Comparison of ENCODE assay signal across 1 cellular context in genomic region chr1:234875328-234875952, GRCh38.
TF ChIP-seq lines count a peak whose summit lies in the region.

No MANE protein-coding gene starts in this region.

TF ChIP-seq in HepG2, 621 proteins besides CTCF, POLR2A, EP300 and RAD21 (continued from another document):
- TF ChIP-seq, protein P1, sequence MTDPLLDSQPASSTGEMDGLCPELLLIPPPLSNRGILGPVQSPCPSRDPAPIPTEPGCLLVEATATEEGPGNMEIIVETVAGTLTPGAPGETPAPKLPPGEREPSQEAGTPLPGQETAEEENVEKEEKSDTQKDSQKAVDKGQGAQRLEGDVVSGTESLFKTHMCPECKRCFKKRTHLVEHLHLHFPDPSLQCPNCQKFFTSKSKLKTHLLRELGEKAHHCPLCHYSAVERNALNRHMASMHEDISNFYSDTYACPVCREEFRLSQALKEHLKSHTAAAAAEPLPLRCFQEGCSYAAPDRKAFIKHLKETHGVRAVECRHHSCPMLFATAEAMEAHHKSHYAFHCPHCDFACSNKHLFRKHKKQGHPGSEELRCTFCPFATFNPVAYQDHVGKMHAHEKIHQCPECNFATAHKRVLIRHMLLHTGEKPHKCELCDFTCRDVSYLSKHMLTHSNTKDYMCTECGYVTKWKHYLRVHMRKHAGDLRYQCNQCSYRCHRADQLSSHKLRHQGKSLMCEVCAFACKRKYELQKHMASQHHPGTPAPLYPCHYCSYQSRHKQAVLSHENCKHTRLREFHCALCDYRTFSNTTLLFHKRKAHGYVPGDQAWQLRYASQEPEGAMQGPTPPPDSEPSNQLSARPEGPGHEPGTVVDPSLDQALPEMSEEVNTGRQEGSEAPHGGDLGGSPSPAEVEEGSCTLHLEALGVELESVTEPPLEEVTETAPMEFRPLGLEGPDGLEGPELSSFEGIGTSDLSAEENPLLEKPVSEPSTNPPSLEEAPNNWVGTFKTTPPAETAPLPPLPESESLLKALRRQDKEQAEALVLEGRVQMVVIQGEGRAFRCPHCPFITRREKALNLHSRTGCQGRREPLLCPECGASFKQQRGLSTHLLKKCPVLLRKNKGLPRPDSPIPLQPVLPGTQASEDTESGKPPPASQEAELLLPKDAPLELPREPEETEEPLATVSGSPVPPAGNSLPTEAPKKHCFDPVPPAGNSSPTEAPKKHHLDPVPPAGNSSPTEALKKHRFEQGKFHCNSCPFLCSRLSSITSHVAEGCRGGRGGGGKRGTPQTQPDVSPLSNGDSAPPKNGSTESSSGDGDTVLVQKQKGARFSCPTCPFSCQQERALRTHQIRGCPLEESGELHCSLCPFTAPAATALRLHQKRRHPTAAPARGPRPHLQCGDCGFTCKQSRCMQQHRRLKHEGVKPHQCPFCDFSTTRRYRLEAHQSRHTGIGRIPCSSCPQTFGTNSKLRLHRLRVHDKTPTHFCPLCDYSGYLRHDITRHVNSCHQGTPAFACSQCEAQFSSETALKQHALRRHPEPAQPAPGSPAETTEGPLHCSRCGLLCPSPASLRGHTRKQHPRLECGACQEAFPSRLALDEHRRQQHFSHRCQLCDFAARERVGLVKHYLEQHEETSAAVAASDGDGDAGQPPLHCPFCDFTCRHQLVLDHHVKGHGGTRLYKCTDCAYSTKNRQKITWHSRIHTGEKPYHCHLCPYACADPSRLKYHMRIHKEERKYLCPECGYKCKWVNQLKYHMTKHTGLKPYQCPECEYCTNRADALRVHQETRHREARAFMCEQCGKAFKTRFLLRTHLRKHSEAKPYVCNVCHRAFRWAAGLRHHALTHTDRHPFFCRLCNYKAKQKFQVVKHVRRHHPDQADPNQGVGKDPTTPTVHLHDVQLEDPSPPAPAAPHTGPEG (CRISPR knock-in tag; IDR thresholded peaks at IDR 0.05) = no peak
- TF ChIP-seq NAIF1 (CRISPR knock-in tag; IDR thresholded peaks at IDR 0.05; ENCODE audit: borderline replicate concordance) (no peak), MAFG (CRISPR knock-in tag; IDR thresholded peaks at IDR 0.05) (no peak), ZNF3 (CRISPR knock-in tag; IDR thresholded peaks at IDR 0.05) (no peak; the same call in 1 of the 2 replicates), ZFP82 (CRISPR knock-in tag; IDR thresholded peaks at IDR 0.05; ENCODE audit: borderline replicate concordance) (no peak), FOXA3 (CRISPR knock-in tag; IDR thresholded peaks at IDR 0.05) (peak; percentile 89), ZNF33A (CRISPR knock-in tag; IDR thresholded peaks at IDR 0.05; ENCODE audit: borderline replicate concordance) (no peak), TCF12 (IDR thresholded peaks at IDR 0.05) (no peak), TCF12 (CRISPR knock-in tag; IDR thresholded peaks at IDR 0.05) (peak; percentile 82), ZNF577 (CRISPR knock-in tag; IDR thresholded peaks at IDR 0.05; ENCODE audit: borderline replicate concordance, low read depth) (no peak), NFE2L2 (IDR thresholded peaks at IDR 0.05; ENCODE audit: low read length) (no peak), ZBTB3 (CRISPR knock-in tag; IDR thresholded peaks at IDR 0.05; ENCODE audit: borderline replicate concordance, low read depth) (no peak), ZNF136 (CRISPR knock-in tag; IDR thresholded peaks at IDR 0.05; ENCODE audit: low read depth) (no peak), ZSCAN21 (CRISPR knock-in tag; IDR thresholded peaks at IDR 0.05; ENCODE audit: borderline replicate concordance) (no peak; the same call in 1 of the 2 replicates), ZNF660 (CRISPR knock-in tag; IDR thresholded peaks at IDR 0.05; ENCODE audit: borderline replicate concordance, low read depth) (no peak), NCOA2 (CRISPR knock-in tag; IDR thresholded peaks at IDR 0.05) (peak; percentile 89), ZNF253 (CRISPR knock-in tag; IDR thresholded peaks at IDR 0.05; ENCODE audit: borderline replicate concordance) (0 out of 2 replicates have a peak, but pooled peaks have one; percentile 72), MED1 (CRISPR knock-in tag; IDR thresholded peaks at IDR 0.05) (peak; percentile 98), ZNF34 (CRISPR knock-in tag; IDR thresholded peaks at IDR 0.05; ENCODE audit: borderline replicate concordance) (no peak), PHF8 (CRISPR knock-in tag; IDR thresholded peaks at IDR 0.05) (peak; percentile 52), ZNF670 (CRISPR knock-in tag; IDR thresholded peaks at IDR 0.05; ENCODE audit: borderline replicate concordance) (peak; percentile 42; the same call in 1 of the 2 replicates), NFE2L1 (CRISPR knock-in tag; IDR thresholded peaks at IDR 0.05; ENCODE audit: borderline replicate concordance) (no peak), ZNF703 (CRISPR knock-in tag; IDR thresholded peaks at IDR 0.05; ENCODE audit: borderline replicate concordance) (0 out of 2 replicates have a peak, but pooled peaks have one; percentile 22), PCBP1 (IDR thresholded peaks at IDR 0.05; ENCODE audit: borderline replicate concordance, low read depth, low read length) (no peak), ZKSCAN5 (CRISPR knock-in tag; IDR thresholded peaks at IDR 0.05) (no peak), CBFB (CRISPR knock-in tag; IDR thresholded peaks at IDR 0.05) (peak; percentile 64; the same call in 1 of the 2 replicates)
- TF ChIP-seq, protein P2, sequence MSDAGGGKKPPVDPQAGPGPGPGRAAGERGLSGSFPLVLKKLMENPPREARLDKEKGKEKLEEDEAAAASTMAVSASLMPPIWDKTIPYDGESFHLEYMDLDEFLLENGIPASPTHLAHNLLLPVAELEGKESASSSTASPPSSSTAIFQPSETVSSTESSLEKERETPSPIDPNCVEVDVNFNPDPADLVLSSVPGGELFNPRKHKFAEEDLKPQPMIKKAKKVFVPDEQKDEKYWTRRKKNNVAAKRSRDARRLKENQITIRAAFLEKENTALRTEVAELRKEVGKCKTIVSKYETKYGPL (CRISPR knock-in tag; IDR thresholded peaks at IDR 0.05) = peak; percentile 85
- TF ChIP-seq, protein P3, sequence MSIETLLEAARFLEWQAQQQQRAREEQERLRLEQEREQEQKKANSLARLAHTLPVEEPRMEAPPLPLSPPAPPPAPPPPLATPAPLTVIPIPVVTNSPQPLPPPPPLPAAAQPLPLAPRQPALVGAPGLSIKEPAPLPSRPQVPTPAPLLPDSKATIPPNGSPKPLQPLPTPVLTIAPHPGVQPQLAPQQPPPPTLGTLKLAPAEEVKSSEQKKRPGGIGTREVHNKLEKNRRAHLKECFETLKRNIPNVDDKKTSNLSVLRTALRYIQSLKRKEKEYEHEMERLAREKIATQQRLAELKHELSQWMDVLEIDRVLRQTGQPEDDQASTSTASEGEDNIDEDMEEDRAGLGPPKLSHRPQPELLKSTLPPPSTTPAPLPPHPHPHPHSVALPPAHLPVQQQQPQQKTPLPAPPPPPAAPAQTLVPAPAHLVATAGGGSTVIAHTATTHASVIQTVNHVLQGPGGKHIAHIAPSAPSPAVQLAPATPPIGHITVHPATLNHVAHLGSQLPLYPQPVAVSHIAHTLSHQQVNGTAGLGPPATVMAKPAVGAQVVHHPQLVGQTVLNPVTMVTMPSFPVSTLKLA (IDR thresholded peaks at IDR 0.05) = no peak
- TF ChIP-seq, protein P4, sequence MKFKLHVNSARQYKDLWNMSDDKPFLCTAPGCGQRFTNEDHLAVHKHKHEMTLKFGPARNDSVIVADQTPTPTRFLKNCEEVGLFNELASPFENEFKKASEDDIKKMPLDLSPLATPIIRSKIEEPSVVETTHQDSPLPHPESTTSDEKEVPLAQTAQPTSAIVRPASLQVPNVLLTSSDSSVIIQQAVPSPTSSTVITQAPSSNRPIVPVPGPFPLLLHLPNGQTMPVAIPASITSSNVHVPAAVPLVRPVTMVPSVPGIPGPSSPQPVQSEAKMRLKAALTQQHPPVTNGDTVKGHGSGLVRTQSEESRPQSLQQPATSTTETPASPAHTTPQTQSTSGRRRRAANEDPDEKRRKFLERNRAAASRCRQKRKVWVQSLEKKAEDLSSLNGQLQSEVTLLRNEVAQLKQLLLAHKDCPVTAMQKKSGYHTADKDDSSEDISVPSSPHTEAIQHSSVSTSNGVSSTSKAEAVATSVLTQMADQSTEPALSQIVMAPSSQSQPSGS (CRISPR knock-in tag; IDR thresholded peaks at IDR 0.05) = peak; percentile 83; the same call in 1 of the 2 replicates
TF ChIP-seq in HepG2: peak in this region for 233.
